Comparison of ENCODE assay signal across 1 cellular context in genomic region chr5:143244000-143244736, GRCh38.
TF ChIP-seq lines count a peak whose summit lies in the region.

No MANE protein-coding gene starts in this region.

TF ChIP-seq in WTC11, 78 proteins besides CTCF, POLR2A, EP300 and RAD21 (continued from another document):
- TF ChIP-seq, protein P1, sequence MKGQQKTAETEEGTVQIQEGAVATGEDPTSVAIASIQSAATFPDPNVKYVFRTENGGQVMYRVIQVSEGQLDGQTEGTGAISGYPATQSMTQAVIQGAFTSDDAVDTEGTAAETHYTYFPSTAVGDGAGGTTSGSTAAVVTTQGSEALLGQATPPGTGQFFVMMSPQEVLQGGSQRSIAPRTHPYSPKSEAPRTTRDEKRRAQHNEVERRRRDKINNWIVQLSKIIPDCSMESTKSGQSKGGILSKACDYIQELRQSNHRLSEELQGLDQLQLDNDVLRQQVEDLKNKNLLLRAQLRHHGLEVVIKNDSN (CRISPR knock-in tag; IDR thresholded peaks at IDR 0.05): no peak
- TF ChIP-seq PRRX2 (CRISPR knock-in tag; IDR thresholded peaks at IDR 0.05) (no peak), ZNF263 (CRISPR knock-in tag; IDR thresholded peaks at IDR 0.05; ENCODE audit: low read depth) (no peak), EMX1 (CRISPR knock-in tag; IDR thresholded peaks at IDR 0.05) (no peak), ZNF219 (CRISPR knock-in tag; IDR thresholded peaks at IDR 0.05; ENCODE audit: borderline replicate concordance) (no peak), HMGA2 (CRISPR knock-in tag; IDR thresholded peaks at IDR 0.05) (no peak), ELF4 (CRISPR knock-in tag; IDR thresholded peaks at IDR 0.05; ENCODE audit: low read depth) (no peak)
- TF ChIP-seq, protein P2, sequence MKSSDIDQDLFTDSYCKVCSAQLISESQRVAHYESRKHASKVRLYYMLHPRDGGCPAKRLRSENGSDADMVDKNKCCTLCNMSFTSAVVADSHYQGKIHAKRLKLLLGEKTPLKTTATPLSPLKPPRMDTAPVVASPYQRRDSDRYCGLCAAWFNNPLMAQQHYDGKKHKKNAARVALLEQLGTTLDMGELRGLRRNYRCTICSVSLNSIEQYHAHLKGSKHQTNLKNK (CRISPR knock-in tag; IDR thresholded peaks at IDR 0.05): no peak
- TF ChIP-seq, protein P3, sequence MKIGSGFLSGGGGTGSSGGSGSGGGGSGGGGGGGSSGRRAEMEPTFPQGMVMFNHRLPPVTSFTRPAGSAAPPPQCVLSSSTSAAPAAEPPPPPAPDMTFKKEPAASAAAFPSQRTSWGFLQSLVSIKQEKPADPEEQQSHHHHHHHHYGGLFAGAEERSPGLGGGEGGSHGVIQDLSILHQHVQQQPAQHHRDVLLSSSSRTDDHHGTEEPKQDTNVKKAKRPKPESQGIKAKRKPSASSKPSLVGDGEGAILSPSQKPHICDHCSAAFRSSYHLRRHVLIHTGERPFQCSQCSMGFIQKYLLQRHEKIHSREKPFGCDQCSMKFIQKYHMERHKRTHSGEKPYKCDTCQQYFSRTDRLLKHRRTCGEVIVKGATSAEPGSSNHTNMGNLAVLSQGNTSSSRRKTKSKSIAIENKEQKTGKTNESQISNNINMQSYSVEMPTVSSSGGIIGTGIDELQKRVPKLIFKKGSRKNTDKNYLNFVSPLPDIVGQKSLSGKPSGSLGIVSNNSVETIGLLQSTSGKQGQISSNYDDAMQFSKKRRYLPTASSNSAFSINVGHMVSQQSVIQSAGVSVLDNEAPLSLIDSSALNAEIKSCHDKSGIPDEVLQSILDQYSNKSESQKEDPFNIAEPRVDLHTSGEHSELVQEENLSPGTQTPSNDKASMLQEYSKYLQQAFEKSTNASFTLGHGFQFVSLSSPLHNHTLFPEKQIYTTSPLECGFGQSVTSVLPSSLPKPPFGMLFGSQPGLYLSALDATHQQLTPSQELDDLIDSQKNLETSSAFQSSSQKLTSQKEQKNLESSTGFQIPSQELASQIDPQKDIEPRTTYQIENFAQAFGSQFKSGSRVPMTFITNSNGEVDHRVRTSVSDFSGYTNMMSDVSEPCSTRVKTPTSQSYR (CRISPR knock-in tag; IDR thresholded peaks at IDR 0.05): no peak
